In genomic region chr10:77565590-77566023, GRCh38 we compare ENCODE assay signal across 22 cellular contexts.
DNase-seq lines count a peak whose midpoint lies in the region; ATAC-seq and TF ChIP-seq lines count a peak whose summit lies in the region.
"Had no signal": no experiment of that assay in that cellular context is flagged by ENCODE, and none has a peak within 500 bp of the region (broad histone marks: within the 10 kb centered on the region; RNA-seq: fewer than 3 reads in every experiment).

No MANE protein-coding gene starts in this region.

- H3K4me3 ChIP-seq in HCT116 (replicated peaks in 1 of 2; ENCODE audit: low read depth in 1 of 2, low read length in 2 of 2), result peak overlapping the region in 1 of 2 experiments; percentile 37; a peak in 2 of 4 replicates
- no peak overlapping the region for H3K4me3 ChIP-seq in SJCRH30
- H3K4me3 ChIP-seq in mesodermal cell (ENCODE audit: extremely low read depth, insufficient read depth, low read length, poor library complexity, severe bottlenecking), result no peak overlapping the region
- no peak overlapping the region for H3K4me3 ChIP-seq in transverse colon
- H3K4me3 ChIP-seq in osteoblast (ENCODE audit: insufficient read depth, low read length), result no peak overlapping the region
- H3K4me3 ChIP-seq: SJSA1, stomach had no signal

- no peaks in the 10 kb centered on the region for H3K9me2 ChIP-seq in HCT116 (ENCODE audit: insufficient read depth)

- no peak for TF ChIP-seq CTCF in HCT116 (IDR thresholded peaks at IDR 0.05 in 2 of 3, conservative IDR thresholded peaks at IDR 0.05 in 1 of 3; ENCODE audit: borderline replicate concordance in 1 of 3, insufficient read depth in 1 of 3, low read depth in 2 of 3, low read length in 2 of 3)
- no peak for TF ChIP-seq CTCF in transverse colon (IDR thresholded peaks at IDR 0.05)
- no peak for TF ChIP-seq CTCF in osteoblast (IDR thresholded peaks at IDR 0.05; ENCODE audit: extremely low read depth, low read depth, low read length)

- H3K79me2 ChIP-seq in HCT116 (ENCODE audit: insufficient read depth, low read length) (no peaks in the 10 kb centered on the region), osteoblast (ENCODE audit: insufficient read depth, low read length) (peaks cover 19% of the 10 kb centered on the region)
- H3K79me2 ChIP-seq: parathyroid adenoma had no signal

- H3K27me3 ChIP-seq in HCT116 (ENCODE audit: insufficient read depth, low read length), result no peaks in the 10 kb centered on the region
- no peaks in the 10 kb centered on the region for H3K27me3 ChIP-seq in SJCRH30
- no peaks in the 10 kb centered on the region for H3K27me3 ChIP-seq in transverse colon
- no peaks in the 10 kb centered on the region for H3K27me3 ChIP-seq in osteoblast (ENCODE audit: insufficient read depth, low read length)
- H3K27me3 ChIP-seq: SJSA1 had no signal

- no peaks in the 10 kb centered on the region for H3K36me3 ChIP-seq in HCT116 (ENCODE audit: control insufficient read depth in 1 of 2, insufficient read depth in 2 of 2, low read length in 2 of 2)
- no peaks in the 10 kb centered on the region for H3K36me3 ChIP-seq in SJCRH30
- H3K36me3 ChIP-seq in mesodermal cell (ENCODE audit: control insufficient read depth, insufficient read depth, low read length), result no peaks in the 10 kb centered on the region
- H3K36me3 ChIP-seq in transverse colon, result no peaks in the 10 kb centered on the region
- H3K36me3 ChIP-seq in osteoblast (ENCODE audit: insufficient read depth, low read length), result no peaks in the 10 kb centered on the region
- H3K36me3 ChIP-seq: SJSA1, stomach had no signal

- H3K9me3 ChIP-seq in HCT116 (ENCODE audit: control insufficient read depth in 1 of 2, insufficient read depth in 1 of 2, low read depth in 1 of 2, low read length in 2 of 2) (no peaks in the 10 kb centered on the region), SJCRH30 (replicated peaks) (no peaks in the 10 kb centered on the region), mesodermal cell (ENCODE audit: control insufficient read depth, low read length) (no peaks in the 10 kb centered on the region), transverse colon (no peaks in the 10 kb centered on the region), osteoblast (ENCODE audit: low read depth, low read length) (no peaks in the 10 kb centered on the region)
- H3K9me3 ChIP-seq: SJSA1, stomach had no signal

- POLR2A ChIA-PET in HCT116 (lab: Charles Lee), result no interaction called here

- H2AFZ ChIP-seq in HCT116 (ENCODE audit: low read depth, low read length, poor library complexity, severe bottlenecking) (peak overlapping the region; percentile 86), osteoblast (ENCODE audit: low read length) (no peak overlapping the region)
- H2AFZ ChIP-seq: parathyroid adenoma had no signal

- H3K4me2 ChIP-seq in HCT116 (ENCODE audit: low read length) (peak overlapping the region; percentile 71), osteoblast (ENCODE audit: insufficient read depth, low read length) (no peak overlapping the region)
- H3K4me2 ChIP-seq: KMS-11 had no signal

- RAD21 ChIA-PET in HCT116 (lab: Charles Lee; ENCODE audit: low non-redundant PET in 1 of 2, low total read pairs in 2 of 2, uncharacterized antibody in 2 of 2, unreplicated experiment in 2 of 2), result no interaction called here

- 0 out of 2 replicates have a peak overlapping the region, but pooled peaks have one; percentile 32 for H3K9ac ChIP-seq in HCT116 (ENCODE audit: low read length)
- H3K9ac ChIP-seq: KMS-11, parathyroid adenoma had no signal

- intact Hi-C loops in HCT116 (cut with micrococcal nuclease), result no loop called here
- intact Hi-C loops in transverse colon (cut with DNase I; ENCODE audit: low total_unique reads), result no loop called here

- ATAC-seq in HCT116 (no peak), GM21447 (IDR thresholded peaks at IDR 0.05; ENCODE audit: unreplicated experiment) (no peak), HG03045 (IDR thresholded peaks at IDR 0.05; ENCODE audit: unreplicated experiment) (no peak)
- ATAC-seq: activated naive CD4-positive, alpha-beta T cell treated with anti-CD3 and anti-CD28 coated beads, Interleukin-2, amount 50 U/mL, for 72 hours; left ventricle myocardium superior; sciatic nerve had no signal

- in situ Hi-C loops in transverse colon (cut with MboI; ENCODE audit: low pct_ligation_motif_present in 1 of 4, low pct_unique_long_range_greater_than_20kb in 1 of 4, low sequenced_read_pairs in 3 of 4), result no loop called here

- H3K27ac ChIP-seq in HCT116 (ENCODE audit: low read depth, low read length) (no peak overlapping the region), SJCRH30 (peak overlapping the region; percentile 65), mesodermal cell (ENCODE audit: low read depth, low read length, severe bottlenecking) (peak overlapping the region; percentile 76), transverse colon (peak overlapping the region in 3 of 4 donors; percentile 37 to 61 (median 42)), osteoblast (ENCODE audit: low read depth, low read length) (no peak overlapping the region), caudate nucleus (ENCODE audit: low read depth, low read length) (no peak overlapping the region)
- H3K27ac ChIP-seq: KMS-11, parathyroid adenoma, SJSA1 had no signal

- H4K20me1 ChIP-seq in HCT116 (ENCODE audit: insufficient read depth) (no peaks in the 10 kb centered on the region), osteoblast (ENCODE audit: insufficient read depth, low read length) (peaks cover 4% of the 10 kb centered on the region)

- WGBS in mesodermal cell (ENCODE audit: insufficient coverage in 2 of 2), 2 experiments, result 0% methylated on average over 1 of the region's 4 CpGs
- WGBS in transverse colon (ENCODE audit: low coverage in 1 of 2), 2 donors, result 71 to 78% methylated on average over 2 to 4 of the region's 4 CpGs

- TF ChIP-seq RAD21 in HCT116 (IDR thresholded peaks at IDR 0.05; ENCODE audit: low read depth), result no peak

- DNase-seq in HCT116 (ENCODE audit: low read depth, low spot score) (no peak), SJCRH30 (peak; percentile 35 to 42), transverse colon (no peak), osteoblast (ENCODE audit: insufficient read length, low spot score, missing footprints) (no peak), caudate nucleus (lab: John Stamatoyannopoulos, UW) (no peak)
- DNase-seq: activated T-cell treated with anti-CD3 and anti-CD28 coated beads, Interleukin-2, amount 50 U/mL, for 48 hours; AML-193; dermis blood vessel endothelial cell; foreskin melanocyte; left ventricle myocardium superior; NCI-H1105; NCI-H524; stimulated activated CD4-positive, alpha-beta T cell treated with anti-CD3 and anti-CD28 coated beads, Interleukin-2, amount 100 ng/mL, for 24 hours; stomach had no signal

- BruUV-seq in HCT116 (replicated peaks; lab: Mats Ljungman, UMichigan), result no TSS peak

- TF ChIP-seq POLR2A in HCT116 (IDR thresholded peaks at IDR 0.05; ENCODE audit: borderline replicate concordance, extremely low read depth, insufficient read depth, insufficient read length) (no peak), transverse colon (IDR thresholded peaks at IDR 0.05) (no peak)

- CTCF ChIA-PET in HCT116 (lab: Charles Lee), result no interaction called here

- H3K4me1 ChIP-seq in HCT116 (ENCODE audit: control insufficient read depth in 1 of 2, insufficient read depth in 2 of 2, low read length in 2 of 2) (peaks cover 16 to 33% of the 10 kb centered on the region in 2 experiments), SJCRH30 (peaks cover 32% of the 10 kb centered on the region), mesodermal cell (ENCODE audit: control insufficient read depth, insufficient read depth, low read length, poor library complexity, severe bottlenecking) (peaks cover 19% of the 10 kb centered on the region), transverse colon (peaks cover 19 to 53% (median 36%) of the 10 kb centered on the region in 4 donors), osteoblast (ENCODE audit: insufficient read depth, low read length) (peaks cover 12% of the 10 kb centered on the region)
- H3K4me1 ChIP-seq: parathyroid adenoma had no signal

- no peak for TF ChIP-seq EP300 in transverse colon (IDR thresholded peaks at IDR 0.05; ENCODE audit: low read depth)

TF ChIP-seq in HCT116, 20 proteins besides CTCF, POLR2A, EP300 and RAD21:
- TF ChIP-seq TCF7L2 (IDR thresholded peaks at IDR 0.05; ENCODE audit: borderline replicate concordance, extremely low read depth, insufficient read depth, insufficient read length), result no peak
- no peak for TF ChIP-seq YY1 (IDR thresholded peaks at IDR 0.05; ENCODE audit: extremely low read depth, insufficient replicate concordance, low read depth, low read length)
- TF ChIP-seq ATF3 (IDR thresholded peaks at IDR 0.05), result no peak
- TF ChIP-seq EGR1 (IDR thresholded peaks at IDR 0.05; ENCODE audit: low read depth), result no peak
- no peak for TF ChIP-seq SRF (IDR thresholded peaks at IDR 0.05; ENCODE audit: low read depth)
- TF ChIP-seq ZFX (IDR thresholded peaks at IDR 0.05), result no peak
- no peak for TF ChIP-seq FOSL1 (IDR thresholded peaks at IDR 0.05; ENCODE audit: low read depth)
- no peak for TF ChIP-seq POLR2AphosphoS5 (IDR thresholded peaks at IDR 0.05; ENCODE audit: low read depth, low read length)

Comparison
In these comparisons a context has a peak if more than half of its experiments do, and no peak if none do; other contexts are left out.
1. DNase-seq: peak in SJCRH30 (2 of 2); none in HCT116 (single experiment), transverse colon (single experiment), osteoblast (single experiment) and caudate nucleus (0 of 61).
2. H3K27ac ChIP-seq: peak in SJCRH30 (single experiment), mesodermal cell (single experiment) and transverse colon (3 of 4); none in HCT116 (single experiment), osteoblast (single experiment) and caudate nucleus (single experiment).